In genomic region chr2:191167766-191168165, GRCh38 we compare ENCODE assay signal across 13 cellular contexts. TPM values are rescaled to one million over a fixed set of nuclear protein-coding genes. Genes with fewer than 3 reads are reported as not detected.
DNase-seq lines count a peak whose midpoint lies in the region; ATAC-seq and TF ChIP-seq lines count a peak whose summit lies in the region.
"Had no signal": no experiment of that assay in that cellular context is flagged by ENCODE, and none has a peak within 500 bp of the region (broad histone marks: within the 10 kb centered on the region; RNA-seq: fewer than 3 reads in every experiment).

No MANE protein-coding gene starts in this region.

- peaks cover 64% of the 10 kb centered on the region for H3F3A ChIP-seq in GM23248 (ENCODE audit: insufficient read depth)

- no peaks in the 10 kb centered on the region for H3K9me3 ChIP-seq in GM23248 (ENCODE audit: low read depth)

- WGBS in GM23248 (ENCODE audit: low coverage in 1 of 2, low lambda C conversion rate in 2 of 2, missing lambda C conversion rate in 2 of 2), 2 experiments = 4 to 8% methylated on average over 2 of the region's 2 CpGs

- ATAC-seq in SK-N-SH treated with all-trans-retinoic acid at 6 μM for 48 hours = peak; percentile 26
- ATAC-seq in GM21515 (IDR thresholded peaks at IDR 0.05; ENCODE audit: unreplicated experiment) = no peak
- ATAC-seq in GM21529 (IDR thresholded peaks at IDR 0.05; ENCODE audit: unreplicated experiment) = no peak

- H3K4me3 ChIP-seq in GM23248 (no peak overlapping the region), skeletal muscle cell (ENCODE audit: low read depth, low read length) (no peak overlapping the region)

- no peaks in the 10 kb centered on the region for H3K36me3 ChIP-seq in GM23248 (ENCODE audit: low read depth)

- in situ Hi-C loops in GM23248 (cut with MboI) = loop anchor here (10.0 kb wide), 1 partner anchor 337 kb away; no protein-coding TSS in a partner anchor

- H3K27me3 ChIP-seq in GM23248 (replicated peaks; ENCODE audit: insufficient read depth) = no peaks in the 10 kb centered on the region

- DNase-seq in GM23248 = peak; percentile 81
- DNase-seq in fibroblast of the conjunctiva (ENCODE audit: low read depth) = peak; percentile 88
- DNase-seq in skeletal muscle cell (ENCODE audit: low read depth) = peak; percentile 86
- DNase-seq in activated naive CD4-positive, alpha-beta T cell treated with anti-CD3 and anti-CD28 coated beads, Interleukin-2, amount 50 U/mL, for 16 hours = no peak
- DNase-seq: activated CD8-positive, alpha-beta memory T cell treated with anti-CD3 and anti-CD28 coated beads, Interleukin-2, amount 50 U/mL, for 4 hours; DMS79 treated with DMSO at 0.1 percent for 48 hours; GOT3; substantia nigra had no signal

- peak overlapping the region; percentile 34 for H3K27ac ChIP-seq in GM23248
- H3K27ac ChIP-seq: KMS-11 had no signal

- peak overlapping the region; percentile 24 for H3K4me2 ChIP-seq in GM23248 (ENCODE audit: unreplicated experiment)
- H3K4me2 ChIP-seq: KMS-11 had no signal

- no peaks in the 10 kb centered on the region for H3K9me2 ChIP-seq in GM23248 (ENCODE audit: insufficient read depth)

- H3K79me2 ChIP-seq in GM23248 (ENCODE audit: insufficient read depth) = no peaks in the 10 kb centered on the region

- no peak overlapping the region for H3K9ac ChIP-seq in GM23248
- H3K9ac ChIP-seq: KMS-11 had no signal

- H3K4me1 ChIP-seq in GM23248 (ENCODE audit: insufficient read depth) = peaks cover 73% of the 10 kb centered on the region

- H2AFZ ChIP-seq in GM23248 = no peak overlapping the region

- no peaks in the 10 kb centered on the region for H4K20me1 ChIP-seq in GM23248 (ENCODE audit: insufficient read depth)

TF ChIP-seq in SK-N-SH treated with all-trans-retinoic acid at 6 μM for 48 hours, 23 proteins besides CTCF, POLR2A, EP300 and RAD21:
- TF ChIP-seq PATZ1 (CRISPR knock-in tag; IDR thresholded peaks at IDR 0.05; ENCODE audit: borderline replicate concordance) (no peak), CREB5 (CRISPR knock-in tag; IDR thresholded peaks at IDR 0.05; ENCODE audit: low read depth) (no peak), TCF4 (CRISPR knock-in tag; IDR thresholded peaks at IDR 0.05; ENCODE audit: borderline replicate concordance) (no peak), ZFP3 (CRISPR knock-in tag; IDR thresholded peaks at IDR 0.05) (no peak), BACH2 (CRISPR knock-in tag; IDR thresholded peaks at IDR 0.05; ENCODE audit: borderline replicate concordance) (no peak), ESRRG (CRISPR knock-in tag; IDR thresholded peaks at IDR 0.05) (no peak), PPARA (CRISPR knock-in tag; IDR thresholded peaks at IDR 0.05; ENCODE audit: borderline replicate concordance) (no peak), TSHZ2 (CRISPR knock-in tag; IDR thresholded peaks at IDR 0.05) (no peak), ARNTL (CRISPR knock-in tag; IDR thresholded peaks at IDR 0.05; ENCODE audit: borderline replicate concordance, low read depth) (no peak), RARB (CRISPR knock-in tag; IDR thresholded peaks at IDR 0.05) (no peak), ZFP30 (CRISPR knock-in tag; IDR thresholded peaks at IDR 0.05) (no peak), CSDC2 (CRISPR knock-in tag; IDR thresholded peaks at IDR 0.05) (no peak), POU6F1 (CRISPR knock-in tag; IDR thresholded peaks at IDR 0.05; ENCODE audit: borderline replicate concordance, low read depth) (no peak), ZC3H10 (CRISPR knock-in tag; IDR thresholded peaks at IDR 0.05) (no peak), TOX (CRISPR knock-in tag; IDR thresholded peaks at IDR 0.05; ENCODE audit: borderline replicate concordance) (no peak), ZNF70 (CRISPR knock-in tag; IDR thresholded peaks at IDR 0.05) (no peak), ISL1 (CRISPR knock-in tag; IDR thresholded peaks at IDR 0.05) (no peak), OSR1 (CRISPR knock-in tag; IDR thresholded peaks at IDR 0.05) (no peak), CSRNP3 (CRISPR knock-in tag; IDR thresholded peaks at IDR 0.05) (no peak)

RNA-seq across cellular contexts. Expression of gene STAT4, which starts 17.0 kb away (rescaled TPM):
- total RNA-seq in GM23248 (2014; rRNA removed; shearing (Covaris generic)) = 1.5 and 3.2 TPM in 2 replicates
- polyA plus RNA-seq in GM23248 (2016; fragmentation: Nextera tagmentation; extraction: Ambion mirVana) = 1.9 and 2.2 TPM in 2 replicates
- total RNA-seq: OCI-LY7 had no signal
